Comparison of ENCODE assay signal across 2 cellular contexts in genomic region chr9:112867275-112867991, GRCh38.
TF ChIP-seq lines count a peak whose summit lies in the region.

No MANE protein-coding gene starts in this region.

TF ChIP-seq in GM23338, 12 proteins besides CTCF, POLR2A, EP300 and RAD21:
- TF ChIP-seq CREB1 (CRISPR knock-in tag; IDR thresholded peaks at IDR 0.05; ENCODE audit: low read depth), result no peak
- TF ChIP-seq JUNB (IDR thresholded peaks at IDR 0.05; ENCODE audit: unreplicated experiment), result no peak
- no peak for TF ChIP-seq STAT1 (IDR thresholded peaks at IDR 0.05; ENCODE audit: unreplicated experiment)
- TF ChIP-seq, protein P1, sequence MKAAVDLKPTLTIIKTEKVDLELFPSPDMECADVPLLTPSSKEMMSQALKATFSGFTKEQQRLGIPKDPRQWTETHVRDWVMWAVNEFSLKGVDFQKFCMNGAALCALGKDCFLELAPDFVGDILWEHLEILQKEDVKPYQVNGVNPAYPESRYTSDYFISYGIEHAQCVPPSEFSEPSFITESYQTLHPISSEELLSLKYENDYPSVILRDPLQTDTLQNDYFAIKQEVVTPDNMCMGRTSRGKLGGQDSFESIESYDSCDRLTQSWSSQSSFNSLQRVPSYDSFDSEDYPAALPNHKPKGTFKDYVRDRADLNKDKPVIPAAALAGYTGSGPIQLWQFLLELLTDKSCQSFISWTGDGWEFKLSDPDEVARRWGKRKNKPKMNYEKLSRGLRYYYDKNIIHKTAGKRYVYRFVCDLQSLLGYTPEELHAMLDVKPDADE (IDR thresholded peaks at IDR 0.05), result no peak
- no peak for TF ChIP-seq ZNF331 (CRISPR knock-in tag; IDR thresholded peaks at IDR 0.05; ENCODE audit: low read depth)
- no peak for TF ChIP-seq POLR2AphosphoS5 (IDR thresholded peaks at IDR 0.05; ENCODE audit: low read depth)
- no peak for TF ChIP-seq EZH2 (IDR thresholded peaks at IDR 0.05; ENCODE audit: low read depth, unreplicated experiment)
- no peak for TF ChIP-seq REST (IDR thresholded peaks at IDR 0.05; ENCODE audit: unreplicated experiment)
- TF ChIP-seq NANOG (IDR thresholded peaks at IDR 0.05; ENCODE audit: borderline replicate concordance), result no peak
- no peak for TF ChIP-seq ZNF462 (CRISPR knock-in tag; IDR thresholded peaks at IDR 0.05)
- no peak for TF ChIP-seq ZNF114 (CRISPR knock-in tag; IDR thresholded peaks at IDR 0.05)
- TF ChIP-seq EZH2phosphoT487 (IDR thresholded peaks at IDR 0.05; ENCODE audit: unreplicated experiment), result no peak

TF ChIP-seq in H1, 55 proteins besides CTCF, POLR2A, EP300 and RAD21:
- TF ChIP-seq MAFK (IDR thresholded peaks at IDR 0.05; ENCODE audit: low read depth, low read length) (no peak), RXRA (IDR thresholded peaks at IDR 0.05; ENCODE audit: insufficient read depth, low read depth, low read length) (no peak), NANOG (IDR thresholded peaks at IDR 0.05; ENCODE audit: insufficient read depth, low read depth, low read length, poor library complexity, severe bottlenecking) (no peak), PHF8 (conservative IDR thresholded peaks at IDR 0.05; ENCODE audit: low read depth, low read length) (no peak)
